9 cellular contexts compared by ENCODE assay signal in genomic region chr22:50112151-50113118, GRCh38. TPM values are rescaled to one million over a fixed set of nuclear protein-coding genes. Genes with fewer than 3 reads are reported as not detected.
DNase-seq lines count a peak whose midpoint lies in the region; ATAC-seq and TF ChIP-seq lines count a peak whose summit lies in the region.
"Had no signal": no experiment of that assay in that cellular context is flagged by ENCODE, and none has a peak within 500 bp of the region (broad histone marks: within the 10 kb centered on the region; RNA-seq: fewer than 3 reads in every experiment).

No MANE protein-coding gene starts in this region.

- TF ChIP-seq POLR2A in erythroblast (IDR thresholded peaks at IDR 0.05; ENCODE audit: low read length): no peak

- H3K4me3 ChIP-seq in AG09309 (ENCODE audit: control insufficient read depth, low read depth, low read length): no peak overlapping the region

- no peak for TF ChIP-seq CTCF in AG09309 (IDR thresholded peaks at IDR 0.05; ENCODE audit: control insufficient read depth, insufficient read depth, low read depth, low read length, missing control alignments)

- H3K4me3 Mint-ChIP-seq in activated T-cell treated with anti-CD3 and anti-CD28 coated beads, Interleukin-2, amount 50 U/mL, for 4 hours: no peak overlapping the region

- H3K4me1 Mint-ChIP-seq in activated T-cell treated with anti-CD3 and anti-CD28 coated beads, Interleukin-2, amount 50 U/mL, for 4 hours (ENCODE audit: low read depth): no peaks in the 10 kb centered on the region

- H3K27me3 Mint-ChIP-seq in activated T-cell treated with anti-CD3 and anti-CD28 coated beads, Interleukin-2, amount 50 U/mL, for 4 hours (ENCODE audit: low read depth): peaks cover 22% of the 10 kb centered on the region

- DNase-seq in AG09309 (ENCODE audit: low read depth): peak; percentile 11
- peak; percentile 24 for DNase-seq in HK-2 (ENCODE audit: unreplicated experiment)
- DNase-seq in activated T-cell treated with anti-CD3 and anti-CD28 coated beads, Interleukin-2, amount 50 U/mL, for 4 hours: no peak
- peak; percentile 56 for DNase-seq in left kidney (ENCODE audit: low read depth, low spot score)
- DNase-seq in erythroblast (lab: John Stamatoyannopoulos, UW): no peak
- DNase-seq in epidermal melanocyte (ENCODE audit: insufficient read length, low spot score): no peak
- no peak for DNase-seq in NCI-H2227 (lab: John Stamatoyannopoulos, UW; ENCODE audit: unreplicated experiment)

- H3K9me3 Mint-ChIP-seq in activated T-cell treated with anti-CD3 and anti-CD28 coated beads, Interleukin-2, amount 50 U/mL, for 4 hours: no peaks in the 10 kb centered on the region

- peak; percentile 58 to 86 for ATAC-seq in activated T-cell treated with anti-CD3 and anti-CD28 coated beads, Interleukin-2, amount 50 U/mL, for 4 hours
- ATAC-seq in HG02642 (IDR thresholded peaks at IDR 0.05; ENCODE audit: poor library complexity, unreplicated experiment): no peak

- no peaks in the 10 kb centered on the region for H3K36me3 Mint-ChIP-seq in activated T-cell treated with anti-CD3 and anti-CD28 coated beads, Interleukin-2, amount 50 U/mL, for 4 hours (ENCODE audit: insufficient read depth)

RNA-seq across cellular contexts. Expression of gene MOV10L1, which starts 22.6 kb away (rescaled TPM):
- not detected for total RNA-seq in activated T-cell treated with anti-CD3 and anti-CD28 coated beads, Interleukin-2, amount 50 U/mL, for 4 hours
- total RNA-seq: T-helper 2 cell treated with Interferon-gamma antibody and Interleukin-4, amounts not matched to agents 100 ng/mL and 5 ng/mL, for 36 hours had no signal

RNA-seq across cellular contexts. Expression of gene MLC1, which starts 27.2 kb away (rescaled TPM):
- total RNA-seq in activated T-cell treated with anti-CD3 and anti-CD28 coated beads, Interleukin-2, amount 50 U/mL, for 4 hours: under 1 TPM; 0.13 to 0.87 (median 0.38) TPM

RNA-seq across cellular contexts. Expression of gene TTLL8, which starts 54.3 kb away (rescaled TPM):
- total RNA-seq in activated T-cell treated with anti-CD3 and anti-CD28 coated beads, Interleukin-2, amount 50 U/mL, for 4 hours: not detected
- total RNA-seq: T-helper 2 cell treated with Interferon-gamma antibody and Interleukin-4, amounts not matched to agents 100 ng/mL and 5 ng/mL, for 36 hours had no signal

RNA-seq across cellular contexts. Expression of gene PANX2, which starts 58.1 kb away (rescaled TPM):
- total RNA-seq in activated T-cell treated with anti-CD3 and anti-CD28 coated beads, Interleukin-2, amount 50 U/mL, for 4 hours: 1 to 10 TPM; 1.1 to 2.9 (median 1.4) TPM

Comparison
In these comparisons a context has a peak if more than half of its experiments do, and no peak if none do; other contexts are left out.
1. DNase-seq: peak in AG09309 (single experiment), HK-2 (single experiment) and left kidney (single experiment); none in activated T-cell treated with anti-CD3 and anti-CD28 coated beads, Interleukin-2, amount 50 U/mL, for 4 hours (single experiment), erythroblast (0 of 2), epidermal melanocyte (single experiment) and NCI-H2227 (single experiment).